29 cellular contexts compared by ENCODE assay signal in the genomic region with DNA sequence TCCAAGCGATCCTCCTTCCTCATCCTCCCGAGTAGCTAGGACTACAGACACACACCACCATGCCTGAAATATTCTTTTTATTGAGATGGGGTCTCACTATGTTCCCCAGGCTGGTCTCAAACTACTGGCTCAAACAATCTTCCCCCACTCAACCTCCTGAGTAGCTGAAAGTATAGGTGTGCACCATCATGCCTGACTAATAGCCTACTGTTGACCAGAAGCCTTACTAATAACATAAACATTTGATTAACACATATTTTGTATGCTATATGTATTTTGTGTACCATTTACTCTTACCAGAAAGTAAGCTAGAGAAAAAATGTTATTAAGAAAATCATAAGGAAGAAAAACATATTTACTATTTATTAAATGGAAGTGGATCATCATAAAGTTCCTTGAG. TPM values are rescaled to one million over a fixed set of nuclear protein-coding genes. Genes with fewer than 3 reads are reported as not detected.
A peak's percentile ranks its signal among the peaks of the same experiment; 100 is the strongest.
DNase-seq lines count a peak whose midpoint lies in the region; FAIRE-seq and TF ChIP-seq lines count a peak whose summit lies in the region.
"Had no signal": no experiment of that assay in that cellular context is flagged by ENCODE, and none has a peak within 500 bp of the region (broad histone marks: within the 10 kb centered on the region; RNA-seq: fewer than 3 reads in every experiment).

No MANE protein-coding gene starts in this region.

- no peaks in the 10 kb centered on the region for H3K9me3 Mint-ChIP-seq in MCF 10A (ENCODE audit: unreplicated experiment)
- no peaks in the 10 kb centered on the region for H3K9me3 Mint-ChIP-seq in nephron progenitor cell
- H3K9me3 Mint-ChIP-seq: CD4-positive, alpha-beta T cell; HFFc6 had no signal

- TF ChIP-seq CTCF in mammary epithelial cell (conservative IDR thresholded peaks at IDR 0.05 in 1 of 2, IDR thresholded peaks at IDR 0.05 in 1 of 2; ENCODE audit: extremely low read depth in 1 of 2, insufficient read depth in 1 of 2, low read depth in 1 of 2, low read length in 2 of 2) (no peak), MCF 10A (IDR thresholded peaks at IDR 0.05; ENCODE audit: unreplicated experiment) (no peak), bronchial epithelial cell (IDR thresholded peaks at IDR 0.05; ENCODE audit: insufficient read depth, low read length, severe bottlenecking) (no peak), nephron progenitor cell (IDR thresholded peaks at IDR 0.05) (no peak), WERI-Rb-1 (IDR thresholded peaks at IDR 0.05; ENCODE audit: low read depth, low read length) (no peak)

- H3K9me3 ChIP-seq in mammary epithelial cell (replicated peaks; ENCODE audit: insufficient read depth, low read length) (no peaks in the 10 kb centered on the region), GM23248 (ENCODE audit: low read depth) (no peaks in the 10 kb centered on the region), WERI-Rb-1 (ENCODE audit: severe bottlenecking) (no peaks in the 10 kb centered on the region)
- H3K9me3 ChIP-seq: A549, BE2C, HAP-1 had no signal

- no peak overlapping the region for H3K4me3 ChIP-seq in mammary epithelial cell (replicated peaks in 1 of 3; ENCODE audit: insufficient read depth in 1 of 3, low read depth in 2 of 3, low read length in 3 of 3)
- no peak overlapping the region for H3K4me3 ChIP-seq in bronchial epithelial cell (ENCODE audit: low read depth, low read length)
- H3K4me3 ChIP-seq in GM23248 = no peak overlapping the region
- no peak overlapping the region for H3K4me3 ChIP-seq in WERI-Rb-1 (ENCODE audit: low read depth, low read length)
- H3K4me3 ChIP-seq: A549; BLaER1 treated with 17β-estradiol and CSF1 and Interleukin-3, amounts not matched to agents 10 nM and 100 nM; HAP-1 had no signal

- dilution Hi-C loops in mammary epithelial cell (cut with HindIII; ENCODE audit: low sequenced_read_pairs) = no loop called here

- POLR2A ChIA-PET in MCF 10A (lab: Yijun Ruan, JAX) = interaction anchor here (1.3 kb wide), 1 partner anchor 11 kb away, joined by 3 read pairs; no protein-coding TSS in a partner anchor

- in situ Hi-C loops in mammary epithelial cell (cut with MboI; ENCODE audit: low sequenced_read_pairs in 2 of 2) (no loop called here), GM23248 (cut with MboI) (no loop called here)

- H2AFZ ChIP-seq in mammary epithelial cell (ENCODE audit: low read depth, low read length) (no peak overlapping the region), GM23248 (no peak overlapping the region)

- H3K4me2 ChIP-seq in mammary epithelial cell (ENCODE audit: insufficient read depth, low read depth, low read length) = no peak overlapping the region
- no peak overlapping the region for H3K4me2 ChIP-seq in GM23248 (ENCODE audit: unreplicated experiment)
- H3K4me2 ChIP-seq: A549; BLaER1 treated with 17β-estradiol and CSF1 and Interleukin-3, amounts not matched to agents 10 nM and 100 nM had no signal

- H3K4me1 Mint-ChIP-seq in MCF 10A (ENCODE audit: insufficient read depth, unreplicated experiment) (no peaks in the 10 kb centered on the region), nephron progenitor cell (no peaks in the 10 kb centered on the region)
- H3K4me1 Mint-ChIP-seq: CD14-positive monocyte; CD8-positive, alpha-beta memory T cell had no signal

- H3K4me1 ChIP-seq in mammary epithelial cell (ENCODE audit: insufficient read depth, low read length) = no peaks in the 10 kb centered on the region
- H3K4me1 ChIP-seq in GM23248 (ENCODE audit: insufficient read depth) = no peaks in the 10 kb centered on the region
- H3K4me1 ChIP-seq: A549, BE2C, HAP-1 had no signal

- BruUV-seq in mammary epithelial cell (replicated peaks; lab: Mats Ljungman, UMichigan) (no TSS peak), MCF 10A (replicated peaks; lab: Mats Ljungman, UMichigan) (no TSS peak)

- intact Hi-C loops in mammary epithelial cell (cut with micrococcal nuclease) = no loop called here
- intact Hi-C loops in MCF 10A (cut with micrococcal nuclease) = no loop called here

- H3K4me3 Mint-ChIP-seq in MCF 10A (ENCODE audit: unreplicated experiment) = no peak overlapping the region
- H3K4me3 Mint-ChIP-seq in nephron progenitor cell = no peak overlapping the region
- H3K4me3 Mint-ChIP-seq: CD14-positive monocyte; CD4-positive, alpha-beta T cell; CD8-positive, alpha-beta memory T cell; HFFc6 had no signal

- H3K27ac ChIP-seq in mammary epithelial cell (ENCODE audit: insufficient read depth, low read depth, low read length) = no peak overlapping the region
- no peak overlapping the region for H3K27ac ChIP-seq in GM23248
- no peak overlapping the region for H3K27ac ChIP-seq in WERI-Rb-1
- H3K27ac ChIP-seq: A549; BLaER1 treated with 17β-estradiol and CSF1 and Interleukin-3, amounts not matched to agents 10 nM and 100 nM had no signal

- FAIRE-seq in bronchial epithelial cell (lab: Jason Lieb, UNC) (no peak), RCC 7860 (lab: Jason Lieb, UNC) (no peak)
- FAIRE-seq: A549, GM12891, GM18507, H54 had no signal

- H3F3A ChIP-seq in GM23248 (ENCODE audit: insufficient read depth) = no peaks in the 10 kb centered on the region

- no peak overlapping the region for H3K9ac ChIP-seq in mammary epithelial cell (ENCODE audit: insufficient read depth, low read length)
- no peak overlapping the region for H3K9ac ChIP-seq in GM23248
- H3K9ac ChIP-seq: BLaER1 treated with 17β-estradiol and CSF1 and Interleukin-3, amounts not matched to agents 10 nM and 100 nM had no signal

- H3K27me3 Mint-ChIP-seq in MCF 10A (ENCODE audit: insufficient read depth, unreplicated experiment) = no peaks in the 10 kb centered on the region
- peaks cover 10% of the 10 kb centered on the region for H3K27me3 Mint-ChIP-seq in nephron progenitor cell (ENCODE audit: low read depth, poor library complexity)
- H3K27me3 Mint-ChIP-seq: CD4-positive, alpha-beta T cell had no signal

- H3K36me3 ChIP-seq in mammary epithelial cell (ENCODE audit: insufficient read depth, low read length) = no peaks in the 10 kb centered on the region
- no peaks in the 10 kb centered on the region for H3K36me3 ChIP-seq in bronchial epithelial cell (ENCODE audit: control insufficient read depth, insufficient read depth, low read length)
- no peaks in the 10 kb centered on the region for H3K36me3 ChIP-seq in GM23248 (ENCODE audit: low read depth)
- H3K36me3 ChIP-seq in WERI-Rb-1 = no peaks in the 10 kb centered on the region
- H3K36me3 ChIP-seq: BE2C; BLaER1 treated with 17β-estradiol and CSF1 and Interleukin-3, amounts not matched to agents 10 nM and 100 nM; HAP-1 had no signal

- peak; percentile 15 for DNase-seq in mammary epithelial cell
- DNase-seq in MCF 10A (ENCODE audit: unreplicated experiment) = no peak
- peak; percentile 78 for DNase-seq in bronchial epithelial cell (ENCODE audit: low read depth)
- DNase-seq in nephron progenitor cell = no peak
- DNase-seq in GM23248 = no peak
- DNase-seq in RCC 7860 (ENCODE audit: low spot score) = no peak
- no peak for DNase-seq in WERI-Rb-1
- DNase-seq: 8988T; ACHN; AML-193; BE2C; Calu3; CD4-positive, alpha-beta T cell; CD8-positive, alpha-beta memory T cell; COR-L47; DMS53; DMS79 treated with DMSO at 0.1 percent for 48 hours; GF-D8; GOT3; HFFc6 had no signal

- no peaks in the 10 kb centered on the region for H3K36me3 Mint-ChIP-seq in MCF 10A (ENCODE audit: insufficient read depth, unreplicated experiment)
- H3K36me3 Mint-ChIP-seq in nephron progenitor cell (ENCODE audit: low read depth) = no peaks in the 10 kb centered on the region
- H3K36me3 Mint-ChIP-seq: CD14-positive monocyte had no signal

- H4K20me1 ChIP-seq in mammary epithelial cell (ENCODE audit: insufficient read depth, low read length) (no peaks in the 10 kb centered on the region), GM23248 (ENCODE audit: insufficient read depth) (no peaks in the 10 kb centered on the region)
- H4K20me1 ChIP-seq: BLaER1 treated with 17β-estradiol and CSF1 and Interleukin-3, amounts not matched to agents 10 nM and 100 nM had no signal

- CTCF ChIA-PET in mammary epithelial cell (lab: Charles Lee; ENCODE audit: low non-redundant PET) (interaction anchor here (0.6 to 0.7 kb wide), 2 partner anchors 12 to 291 kb away, joined by 3 to 4 read pairs; partner anchors contain the start of gene WFDC10A), MCF 10A (lab: Yijun Ruan, JAX) (interaction anchor here (0.8 to 2.6 kb wide), 2 partner anchors 12 to 25 kb away, joined by 5 to 18 read pairs; partner anchors contain the start of gene WFDC10A)

- no peaks in the 10 kb centered on the region for H3K79me2 ChIP-seq in mammary epithelial cell (ENCODE audit: insufficient read depth, low read length)
- H3K79me2 ChIP-seq in GM23248 (ENCODE audit: insufficient read depth) = no peaks in the 10 kb centered on the region

- H3K27ac Mint-ChIP-seq in MCF 10A (ENCODE audit: low read depth, unreplicated experiment) (no peak overlapping the region), nephron progenitor cell (peak overlapping the region; percentile 50)
- H3K27ac Mint-ChIP-seq: CD14-positive monocyte; CD4-positive, alpha-beta T cell; CD8-positive, alpha-beta memory T cell; HFFc6 had no signal

- H3K27me3 ChIP-seq in mammary epithelial cell (ENCODE audit: insufficient read depth, low read length) = no peaks in the 10 kb centered on the region
- no peaks in the 10 kb centered on the region for H3K27me3 ChIP-seq in bronchial epithelial cell (ENCODE audit: control insufficient read depth, insufficient read depth, low read length)
- H3K27me3 ChIP-seq in GM23248 (replicated peaks; ENCODE audit: insufficient read depth) = no peaks in the 10 kb centered on the region
- H3K27me3 ChIP-seq in WERI-Rb-1 (ENCODE audit: insufficient read depth, low read depth, severe bottlenecking) = no peaks in the 10 kb centered on the region
- H3K27me3 ChIP-seq: BLaER1 treated with 17β-estradiol and CSF1 and Interleukin-3, amounts not matched to agents 10 nM and 100 nM had no signal

- no peaks in the 10 kb centered on the region for H3K9me2 ChIP-seq in GM23248 (ENCODE audit: insufficient read depth)

- 92% methylated on average over 2 of the region's 2 CpGs for WGBS in mammary epithelial cell (ENCODE audit: low coverage, missing lambda C conversion rate)
- WGBS in GM23248 (ENCODE audit: low coverage in 1 of 2, low lambda C conversion rate in 2 of 2, missing lambda C conversion rate in 2 of 2), 2 experiments = 76 to 88% methylated on average over 2 of the region's 2 CpGs

RNA-seq across cellular contexts. Expression of gene WFDC10A, which starts 11.9 kb away (rescaled TPM):
- total RNA-seq in mammary epithelial cell (not detected), MCF 10A (2022) (not detected in 2 replicates), bronchial epithelial cell (not detected in 2 replicates)
- polyA plus RNA-seq in mammary epithelial cell (not detected), GM23248 (2016; fragmentation: Nextera tagmentation; extraction: Ambion mirVana) (not detected in 2 replicates)
- polyA minus RNA-seq in mammary epithelial cell = not detected
- not detected in 2 replicates for total RNA-seq in GM23248 (2014; rRNA removed; shearing (Covaris generic))
- total RNA-seq: Calu3; CD4-positive, alpha-beta T cell; CD8-positive, alpha-beta memory T cell; Daoy; G401; HFFc6 had no signal
- polyA plus RNA-seq: A549; CD14-positive monocyte; CD8-positive, alpha-beta memory T cell had no signal

RNA-seq across cellular contexts. Expression of gene WFDC9, which starts 13.5 kb away (rescaled TPM):
- total RNA-seq in mammary epithelial cell = not detected
- polyA plus RNA-seq in mammary epithelial cell = not detected
- polyA minus RNA-seq in mammary epithelial cell = not detected
- total RNA-seq in MCF 10A (2022) = not detected in 2 replicates
- total RNA-seq in bronchial epithelial cell = not detected in 2 replicates
- not detected in 2 replicates for total RNA-seq in GM23248 (2014; rRNA removed; shearing (Covaris generic))
- not detected in 2 replicates for polyA plus RNA-seq in GM23248 (2016; fragmentation: Nextera tagmentation; extraction: Ambion mirVana)
- total RNA-seq: Calu3; CD4-positive, alpha-beta T cell; CD8-positive, alpha-beta memory T cell; Daoy; G401; HFFc6 had no signal
- polyA plus RNA-seq: A549; CD14-positive monocyte; CD8-positive, alpha-beta memory T cell had no signal

RNA-seq across cellular contexts. Expression of gene WFDC8, which starts 38.5 kb away (rescaled TPM):
- total RNA-seq in mammary epithelial cell (not detected), MCF 10A (2022) (not detected in 2 replicates), bronchial epithelial cell (not detected in 2 replicates)
- polyA plus RNA-seq in mammary epithelial cell (not detected), GM23248 (2016; fragmentation: Nextera tagmentation; extraction: Ambion mirVana) (not detected in 2 replicates)
- polyA minus RNA-seq in mammary epithelial cell = not detected
- not detected in 2 replicates for total RNA-seq in GM23248 (2014; rRNA removed; shearing (Covaris generic))
- total RNA-seq: Calu3; CD4-positive, alpha-beta T cell; CD8-positive, alpha-beta memory T cell; Daoy; G401; HFFc6 had no signal
- polyA plus RNA-seq: A549; CD14-positive monocyte; CD8-positive, alpha-beta memory T cell had no signal

RNA-seq across cellular contexts. Expression of gene WFDC11, which starts 52.4 kb away (rescaled TPM):
- total RNA-seq in mammary epithelial cell = not detected
- not detected for polyA plus RNA-seq in mammary epithelial cell
- not detected for polyA minus RNA-seq in mammary epithelial cell
- not detected in 2 replicates for total RNA-seq in MCF 10A (2022)
- total RNA-seq in bronchial epithelial cell = not detected in 2 replicates
- not detected in 2 replicates for total RNA-seq in GM23248 (2014; rRNA removed; shearing (Covaris generic))
- not detected in 2 replicates for polyA plus RNA-seq in GM23248 (2016; fragmentation: Nextera tagmentation; extraction: Ambion mirVana)
- total RNA-seq: Calu3; CD4-positive, alpha-beta T cell; CD8-positive, alpha-beta memory T cell; Daoy; G401; HFFc6 had no signal
- polyA plus RNA-seq: A549; CD14-positive monocyte; CD8-positive, alpha-beta memory T cell had no signal

Comparison
In these comparisons a context has a peak if more than half of its experiments do, and no peak if none do; other contexts are left out.
1. DNase-seq: peak in mammary epithelial cell (single experiment) and bronchial epithelial cell (single experiment); none in MCF 10A (single experiment), nephron progenitor cell (single experiment), GM23248 (single experiment), RCC 7860 (single experiment) and WERI-Rb-1 (single experiment).